12 cellular contexts compared by ENCODE assay signal in the genomic region with DNA sequence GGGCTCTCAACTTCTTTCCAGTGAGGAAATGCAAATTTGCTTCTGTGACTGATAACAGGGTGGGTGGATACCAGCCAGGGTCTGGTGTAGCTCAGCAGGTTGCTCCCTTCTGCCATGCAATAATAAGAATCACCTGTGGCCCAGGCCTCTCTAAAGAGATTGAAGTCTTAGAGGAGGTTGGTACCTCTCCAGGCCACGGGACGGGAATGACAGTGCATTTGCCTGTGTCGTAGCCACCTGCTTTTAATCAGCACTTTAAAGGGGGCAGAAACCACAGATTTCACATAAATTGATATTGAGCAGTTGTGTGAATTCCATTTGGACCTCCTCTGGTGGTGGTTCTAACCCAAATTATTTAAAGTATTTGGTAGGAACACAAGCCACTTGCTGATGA.
DNase-seq lines count a peak whose midpoint lies in the region; ATAC-seq and TF ChIP-seq lines count a peak whose summit lies in the region.
"Had no signal": no experiment of that assay in that cellular context is flagged by ENCODE, and none has a peak within 500 bp of the region (broad histone marks: within the 10 kb centered on the region; RNA-seq: fewer than 3 reads in every experiment).

No MANE protein-coding gene starts in this region.

- BruUV-seq in Calu3 (replicated peaks; lab: Mats Ljungman, UMichigan), result no TSS peak

- H3K4me1 ChIP-seq in smooth muscle cell (ENCODE audit: low read depth), result peaks cover 11% of the 10 kb centered on the region

- H3K9me3 ChIP-seq in smooth muscle cell (replicated peaks; ENCODE audit: low read depth), result no peaks in the 10 kb centered on the region

- no peak overlapping the region for H3K4me3 Mint-ChIP-seq in Calu3 (ENCODE audit: low read depth, unreplicated experiment)
- H3K4me3 Mint-ChIP-seq: stimulated activated naive B cell treated with anti-CD40 and anti-IgM and Interleukin-4, amounts not matched to agents 10 μg/mL and 1 μg/mL and 100 μg/mL, for 72 hours had no signal

- no peaks in the 10 kb centered on the region for H3K27me3 ChIP-seq in smooth muscle cell (ENCODE audit: low read depth)
- H3K27me3 ChIP-seq: dorsolateral prefrontal cortex had no signal

- no peaks in the 10 kb centered on the region for H3K9me3 Mint-ChIP-seq in Calu3 (ENCODE audit: low read depth, unreplicated experiment)

- peak; percentile 63 for DNase-seq in HFF-Myc (ENCODE audit: extremely low read depth, low read depth)
- peak; percentile 40 for DNase-seq in fibroblast of pulmonary artery (ENCODE audit: low read depth)
- no peak for DNase-seq in smooth muscle cell (lab: John Stamatoyannopoulos, UW; ENCODE audit: unreplicated experiment)
- DNase-seq in UCSD-AML1 (lab: John Stamatoyannopoulos, UW; ENCODE audit: unreplicated experiment), result no peak
- no peak for DNase-seq in Calu3
- DNase-seq: dorsolateral prefrontal cortex; naive thymus-derived CD8-positive, alpha-beta T cell; NCI-H146; stimulated activated naive B cell treated with anti-CD40 and anti-IgM and Interleukin-4, amounts not matched to agents 10 μg/mL and 1 μg/mL and 100 μg/mL, for 72 hours had no signal

- no peak overlapping the region for H3K4me3 ChIP-seq in HFF-Myc (replicated peaks; ENCODE audit: low read depth, low read length)
- H3K4me3 ChIP-seq in fibroblast of pulmonary artery (replicated peaks; ENCODE audit: low read depth, low read length), result no peak overlapping the region
- no peak overlapping the region for H3K4me3 ChIP-seq in smooth muscle cell
- H3K4me3 ChIP-seq: dorsolateral prefrontal cortex had no signal

- 28% methylated on average over 3 of the region's 3 CpGs for WGBS in smooth muscle cell (ENCODE audit: low lambda C conversion rate)

- peaks cover 9% of the 10 kb centered on the region for H3K36me3 Mint-ChIP-seq in Calu3 (ENCODE audit: insufficient read depth, unreplicated experiment)
- H3K36me3 Mint-ChIP-seq: stimulated activated naive B cell treated with anti-CD40 and anti-IgM and Interleukin-4, amounts not matched to agents 10 μg/mL and 1 μg/mL and 100 μg/mL, for 72 hours had no signal

- H3K36me3 ChIP-seq in smooth muscle cell (ENCODE audit: low read depth), result no peaks in the 10 kb centered on the region

- peak overlapping the region; percentile 22 for H3K4me2 ChIP-seq in smooth muscle cell

- CTCF ChIA-PET in Calu3 (lab: Charles Lee), result interaction anchor here (0.7 kb wide), 1 partner anchor 138 kb away, joined by 4 read pairs; no protein-coding TSS in a partner anchor

- H3K4me1 Mint-ChIP-seq in Calu3 (ENCODE audit: low read depth, unreplicated experiment), result peaks cover 52% of the 10 kb centered on the region
- H3K4me1 Mint-ChIP-seq: stimulated activated naive B cell treated with anti-CD40 and anti-IgM and Interleukin-4, amounts not matched to agents 10 μg/mL and 1 μg/mL and 100 μg/mL, for 72 hours had no signal

- H3K9ac ChIP-seq in smooth muscle cell (ENCODE audit: low read depth), result no peak overlapping the region

- peaks cover 3% of the 10 kb centered on the region for H3F3A ChIP-seq in smooth muscle cell (ENCODE audit: low read depth)

- H3K27me3 Mint-ChIP-seq in Calu3 (ENCODE audit: unreplicated experiment), result no peaks in the 10 kb centered on the region
- H3K27me3 Mint-ChIP-seq: naive thymus-derived CD8-positive, alpha-beta T cell; stimulated activated naive B cell treated with anti-CD40 and anti-IgM and Interleukin-4, amounts not matched to agents 10 μg/mL and 1 μg/mL and 100 μg/mL, for 72 hours had no signal

- no peak for TF ChIP-seq CTCF in HFF-Myc (IDR thresholded peaks at IDR 0.05; ENCODE audit: low read depth, low read length, missing control alignments)
- TF ChIP-seq CTCF in fibroblast of pulmonary artery (IDR thresholded peaks at IDR 0.05; ENCODE audit: low read length, missing control alignments), result no peak
- TF ChIP-seq CTCF in smooth muscle cell (IDR thresholded peaks at IDR 0.05; ENCODE audit: borderline replicate concordance, insufficient read depth, poor library complexity, severe bottlenecking), result no peak
- no peak for TF ChIP-seq CTCF in Calu3 (IDR thresholded peaks at IDR 0.05; ENCODE audit: unreplicated experiment)

- no peak overlapping the region for H3K27ac Mint-ChIP-seq in Calu3 (ENCODE audit: unreplicated experiment)
- H3K27ac Mint-ChIP-seq: stimulated activated naive B cell treated with anti-CD40 and anti-IgM and Interleukin-4, amounts not matched to agents 10 μg/mL and 1 μg/mL and 100 μg/mL, for 72 hours had no signal

- H4K20me1 ChIP-seq in smooth muscle cell (ENCODE audit: low read depth), result no peaks in the 10 kb centered on the region

- no peaks in the 10 kb centered on the region for H3K79me2 ChIP-seq in smooth muscle cell (ENCODE audit: low read depth)

- peak overlapping the region; percentile 6 for H3K27ac ChIP-seq in smooth muscle cell (ENCODE audit: low read depth)
- H3K27ac ChIP-seq: VCaP had no signal

- intact Hi-C loops in Calu3 (cut with micrococcal nuclease; ENCODE audit: unreplicated experiment), result no loop called here

- ATAC-seq in SK-N-SH treated with all-trans-retinoic acid at 6 μM for 48 hours (peak; percentile 77), HG03196 (IDR thresholded peaks at IDR 0.05; ENCODE audit: unreplicated experiment) (no peak)
- ATAC-seq: naive thymus-derived CD8-positive, alpha-beta T cell; stimulated activated naive B cell treated with anti-CD40 and anti-IgM and Interleukin-4, amounts not matched to agents 10 μg/mL and 1 μg/mL and 100 μg/mL, for 72 hours had no signal

- no peak overlapping the region for H2AFZ ChIP-seq in smooth muscle cell (ENCODE audit: low read depth)

TF ChIP-seq in SK-N-SH treated with all-trans-retinoic acid at 6 μM for 48 hours, 23 proteins besides CTCF, POLR2A, EP300 and RAD21:
- TF ChIP-seq ZNF70 (CRISPR knock-in tag; IDR thresholded peaks at IDR 0.05), result no peak
- TF ChIP-seq, protein P1, sequence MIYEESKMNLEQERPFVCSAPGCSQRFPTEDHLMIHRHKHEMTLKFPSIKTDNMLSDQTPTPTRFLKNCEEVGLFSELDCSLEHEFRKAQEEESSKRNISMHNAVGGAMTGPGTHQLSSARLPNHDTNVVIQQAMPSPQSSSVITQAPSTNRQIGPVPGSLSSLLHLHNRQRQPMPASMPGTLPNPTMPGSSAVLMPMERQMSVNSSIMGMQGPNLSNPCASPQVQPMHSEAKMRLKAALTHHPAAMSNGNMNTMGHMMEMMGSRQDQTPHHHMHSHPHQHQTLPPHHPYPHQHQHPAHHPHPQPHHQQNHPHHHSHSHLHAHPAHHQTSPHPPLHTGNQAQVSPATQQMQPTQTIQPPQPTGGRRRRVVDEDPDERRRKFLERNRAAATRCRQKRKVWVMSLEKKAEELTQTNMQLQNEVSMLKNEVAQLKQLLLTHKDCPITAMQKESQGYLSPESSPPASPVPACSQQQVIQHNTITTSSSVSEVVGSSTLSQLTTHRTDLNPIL (CRISPR knock-in tag; IDR thresholded peaks at IDR 0.05; ENCODE audit: low read depth), result no peak
- no peak for TF ChIP-seq RARB (CRISPR knock-in tag; IDR thresholded peaks at IDR 0.05)
- 0 out of 2 replicates have a peak, but pooled peaks have one; percentile 26 for TF ChIP-seq CSDC2 (CRISPR knock-in tag; IDR thresholded peaks at IDR 0.05)
- peak; percentile 57 for TF ChIP-seq ISL1 (CRISPR knock-in tag; IDR thresholded peaks at IDR 0.05)
- TF ChIP-seq, protein P2, sequence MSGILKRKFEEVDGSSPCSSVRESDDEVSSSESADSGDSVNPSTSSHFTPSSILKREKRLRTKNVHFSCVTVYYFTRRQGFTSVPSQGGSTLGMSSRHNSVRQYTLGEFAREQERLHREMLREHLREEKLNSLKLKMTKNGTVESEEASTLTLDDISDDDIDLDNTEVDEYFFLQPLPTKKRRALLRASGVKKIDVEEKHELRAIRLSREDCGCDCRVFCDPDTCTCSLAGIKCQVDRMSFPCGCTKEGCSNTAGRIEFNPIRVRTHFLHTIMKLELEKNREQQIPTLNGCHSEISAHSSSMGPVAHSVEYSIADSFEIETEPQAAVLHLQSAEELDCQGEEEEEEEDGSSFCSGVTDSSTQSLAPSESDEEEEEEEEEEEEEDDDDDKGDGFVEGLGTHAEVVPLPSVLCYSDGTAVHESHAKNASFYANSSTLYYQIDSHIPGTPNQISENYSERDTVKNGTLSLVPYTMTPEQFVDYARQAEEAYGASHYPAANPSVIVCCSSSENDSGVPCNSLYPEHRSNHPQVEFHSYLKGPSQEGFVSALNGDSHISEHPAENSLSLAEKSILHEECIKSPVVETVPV (CRISPR knock-in tag; IDR thresholded peaks at IDR 0.05), result no peak
- peak; percentile 46; the same call in 1 of the 2 replicates for TF ChIP-seq TCF4 (CRISPR knock-in tag; IDR thresholded peaks at IDR 0.05; ENCODE audit: borderline replicate concordance)

Comparison
In these comparisons a context has a peak if more than half of its experiments do, and no peak if none do; other contexts are left out.
1. DNase-seq: peak in HFF-Myc (single experiment) and fibroblast of pulmonary artery (single experiment); none in smooth muscle cell (single experiment), UCSD-AML1 (single experiment) and Calu3 (single experiment).